In the genomic region with DNA sequence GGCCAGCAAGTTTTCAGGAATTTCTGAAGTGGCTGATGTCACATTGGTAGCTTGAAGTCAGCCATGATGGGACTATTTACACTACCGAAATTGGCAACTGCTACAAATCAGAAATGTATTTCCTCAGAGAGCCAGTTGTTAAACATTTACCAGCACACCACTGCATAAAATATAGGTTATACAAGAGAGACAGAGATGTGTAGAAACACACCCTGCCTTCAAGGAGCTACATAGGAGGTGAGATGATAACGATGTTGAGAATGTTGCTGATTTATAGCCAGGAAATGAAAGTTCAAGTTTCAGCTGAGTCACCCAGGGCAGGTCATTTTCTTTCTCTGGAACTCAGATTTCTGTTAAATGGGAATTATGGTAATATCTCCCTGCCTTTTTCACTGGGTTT, we compare ENCODE assay signal across 1 cellular context.
TF ChIP-seq lines count a peak whose summit lies in the region.

No MANE protein-coding gene starts in this region.

TF ChIP-seq in HepG2, 621 proteins besides CTCF, POLR2A, EP300 and RAD21 (continued from another document):
- TF ChIP-seq, protein P1, sequence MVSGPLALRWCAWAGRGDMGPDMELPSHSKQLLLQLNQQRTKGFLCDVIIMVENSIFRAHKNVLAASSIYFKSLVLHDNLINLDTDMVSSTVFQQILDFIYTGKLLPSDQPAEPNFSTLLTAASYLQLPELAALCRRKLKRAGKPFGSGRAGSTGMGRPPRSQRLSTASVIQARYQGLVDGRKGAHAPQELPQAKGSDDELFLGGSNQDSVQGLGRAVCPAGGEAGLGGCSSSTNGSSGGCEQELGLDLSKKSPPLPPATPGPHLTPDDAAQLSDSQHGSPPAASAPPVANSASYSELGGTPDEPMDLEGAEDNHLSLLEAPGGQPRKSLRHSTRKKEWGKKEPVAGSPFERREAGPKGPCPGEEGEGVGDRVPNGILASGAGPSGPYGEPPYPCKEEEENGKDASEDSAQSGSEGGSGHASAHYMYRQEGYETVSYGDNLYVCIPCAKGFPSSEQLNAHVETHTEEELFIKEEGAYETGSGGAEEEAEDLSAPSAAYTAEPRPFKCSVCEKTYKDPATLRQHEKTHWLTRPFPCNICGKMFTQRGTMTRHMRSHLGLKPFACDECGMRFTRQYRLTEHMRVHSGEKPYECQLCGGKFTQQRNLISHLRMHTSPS (CRISPR knock-in tag; IDR thresholded peaks at IDR 0.05; ENCODE audit: low read depth) = no peak
- TF ChIP-seq TBL1XR1 (IDR thresholded peaks at IDR 0.05; ENCODE audit: borderline replicate concordance, low read length, partially characterized antibody) (no peak), ZNF562 (CRISPR knock-in tag; IDR thresholded peaks at IDR 0.05; ENCODE audit: borderline replicate concordance) (no peak), SAP130 (CRISPR knock-in tag; IDR thresholded peaks at IDR 0.05; ENCODE audit: low read depth) (no peak), NAIF1 (CRISPR knock-in tag; IDR thresholded peaks at IDR 0.05; ENCODE audit: borderline replicate concordance) (no peak)
